In genomic region chr12:89067436-89067835, GRCh38 we compare ENCODE assay signal across 16 cellular contexts.
A peak's percentile ranks its signal among the peaks of the same experiment; 100 is the strongest.
DNase-seq lines count a peak whose midpoint lies in the region; ATAC-seq, FAIRE-seq and TF ChIP-seq lines count a peak whose summit lies in the region.
"Had no signal": no experiment of that assay in that cellular context is flagged by ENCODE, and none has a peak within 500 bp of the region (broad histone marks: within the 10 kb centered on the region; RNA-seq: fewer than 3 reads in every experiment).

No MANE protein-coding gene starts in this region.

- H3K4me1 ChIP-seq in HCT116 (ENCODE audit: control insufficient read depth in 1 of 2, insufficient read depth in 2 of 2, low read length in 2 of 2) (peaks cover 0 to 29% of the 10 kb centered on the region in 2 experiments; a peak in 2 of 4 replicates), endodermal cell (ENCODE audit: control insufficient read depth, insufficient read depth, low read length) (no peaks in the 10 kb centered on the region)
- H3K4me1 ChIP-seq: Caco-2, vagina had no signal

- no peak overlapping the region for H3K27ac Mint-ChIP-seq in endodermal cell
- H3K27ac Mint-ChIP-seq: immature natural killer cell, naive B cell had no signal

- H4K20me1 ChIP-seq in HCT116 (ENCODE audit: insufficient read depth), result no peaks in the 10 kb centered on the region

- no peak for FAIRE-seq in GM12892 (lab: Jason Lieb, UNC)

- no peaks in the 10 kb centered on the region for H3K36me3 ChIP-seq in HCT116 (ENCODE audit: control insufficient read depth in 1 of 2, insufficient read depth in 2 of 2, low read length in 2 of 2)
- H3K36me3 ChIP-seq in kidney epithelial cell (ENCODE audit: control insufficient read depth, insufficient read depth, low read length), result no peaks in the 10 kb centered on the region
- no peaks in the 10 kb centered on the region for H3K36me3 ChIP-seq in endodermal cell (ENCODE audit: control insufficient read depth, insufficient read depth, low read length)
- H3K36me3 ChIP-seq: vagina had no signal

- TF ChIP-seq POLR2A in HCT116 (IDR thresholded peaks at IDR 0.05; ENCODE audit: borderline replicate concordance, extremely low read depth, insufficient read depth, insufficient read length), result no peak
- no peak for TF ChIP-seq POLR2A in GM12892 (IDR thresholded peaks at IDR 0.05; ENCODE audit: low read depth, low read length)

- no peak overlapping the region for H3K27ac ChIP-seq in HCT116 (ENCODE audit: low read depth, low read length)
- no peak overlapping the region for H3K27ac ChIP-seq in endodermal cell (ENCODE audit: low read depth, low read length)
- H3K27ac ChIP-seq: vagina had no signal

- peak overlapping the region; percentile 36; the same call in 1 of the 2 replicates for H3K4me2 ChIP-seq in HCT116 (ENCODE audit: low read length)

- H2AFZ ChIP-seq in HCT116 (ENCODE audit: low read depth, low read length, poor library complexity, severe bottlenecking), result peak overlapping the region; percentile 58

- no peaks in the 10 kb centered on the region for H3K9me3 ChIP-seq in HCT116 (ENCODE audit: control insufficient read depth in 1 of 2, insufficient read depth in 1 of 2, low read depth in 1 of 2, low read length in 2 of 2)
- H3K9me3 ChIP-seq in endodermal cell (ENCODE audit: control insufficient read depth, low read length), result no peaks in the 10 kb centered on the region
- H3K9me3 ChIP-seq: Caco-2, vagina had no signal

- intact Hi-C loops in HCT116 (cut with micrococcal nuclease), result loop anchor here (10.0 kb wide), 1 partner anchor 157 kb away; no protein-coding TSS in a partner anchor

- no peak overlapping the region for H3K9ac ChIP-seq in HCT116 (ENCODE audit: low read length)
- no peak overlapping the region for H3K9ac ChIP-seq in endodermal cell (ENCODE audit: extremely low read depth, low read length, poor library complexity, severe bottlenecking)

- H3K4me1 Mint-ChIP-seq in endodermal cell, result peaks cover 7% of the 10 kb centered on the region
- H3K4me1 Mint-ChIP-seq: immature natural killer cell, naive B cell had no signal

- H3K9me3 Mint-ChIP-seq in endodermal cell, result no peaks in the 10 kb centered on the region
- H3K9me3 Mint-ChIP-seq: activated naive CD4-positive, alpha-beta T cell treated with anti-CD3 and anti-CD28 coated beads for 36 hours; immature natural killer cell had no signal

- TF ChIP-seq RAD21 in HCT116 (IDR thresholded peaks at IDR 0.05; ENCODE audit: low read depth), result no peak

- H3K27me3 ChIP-seq in HCT116 (ENCODE audit: insufficient read depth, low read length), result no peaks in the 10 kb centered on the region
- H3K27me3 ChIP-seq in kidney epithelial cell (ENCODE audit: control insufficient read depth, insufficient read depth, low read length), result no peaks in the 10 kb centered on the region
- no peaks in the 10 kb centered on the region for H3K27me3 ChIP-seq in endodermal cell (ENCODE audit: control insufficient read depth, insufficient read depth, low read length, poor library complexity, severe bottlenecking)
- H3K27me3 ChIP-seq: vagina had no signal

- ATAC-seq in HCT116 (0 out of 2 replicates have a peak, but pooled peaks have one; percentile 27), GM21447 (IDR thresholded peaks at IDR 0.05; ENCODE audit: unreplicated experiment) (no peak)

- RAD21 ChIA-PET in HCT116 (lab: Charles Lee; ENCODE audit: low non-redundant PET in 1 of 2, low total read pairs in 2 of 2, uncharacterized antibody in 2 of 2, unreplicated experiment in 2 of 2), result interaction anchor here in 1 of 2 experiments (0.7 kb wide), 1 partner anchor 1896 kb away, joined by 3 read pairs; no protein-coding TSS in a partner anchor

- no peaks in the 10 kb centered on the region for H3K79me2 ChIP-seq in HCT116 (ENCODE audit: insufficient read depth, low read length)

- POLR2A ChIA-PET in HCT116 (lab: Charles Lee), result no interaction called here

- DNase-seq in AG09309 (ENCODE audit: low read depth), result peak; percentile 91
- DNase-seq in HCT116 (ENCODE audit: low read depth, low spot score), result peak; percentile 15
- peak; percentile 37 for DNase-seq in amniotic stem cell (lab: John Stamatoyannopoulos, UW)
- DNase-seq in kidney epithelial cell (ENCODE audit: low read depth), result peak; percentile 76
- no peak for DNase-seq in endodermal cell
- DNase-seq in nucleus accumbens (lab: John Stamatoyannopoulos, UW), result no peak
- DNase-seq in GM12892 (ENCODE audit: insufficient read length), result no peak
- DNase-seq: activated CD4-positive, alpha-beta T cell treated with anti-CD3 and anti-CD28 coated beads for 1 hour; activated naive CD4-positive, alpha-beta T cell treated with anti-CD3 and anti-CD28 coated beads for 36 hours; Caco-2; effector CD8-positive, alpha-beta T cell; immature natural killer cell; MM.1S; naive B cell had no signal

- CTCF ChIA-PET in HCT116 (lab: Charles Lee), result no interaction called here

- BruUV-seq in HCT116 (replicated peaks; lab: Mats Ljungman, UMichigan), result no TSS peak

- TF ChIP-seq CTCF in AG09309 (IDR thresholded peaks at IDR 0.05; ENCODE audit: control insufficient read depth, insufficient read depth, low read depth, low read length, missing control alignments), result no peak
- no peak for TF ChIP-seq CTCF in HCT116 (IDR thresholded peaks at IDR 0.05 in 2 of 3, conservative IDR thresholded peaks at IDR 0.05 in 1 of 3; ENCODE audit: borderline replicate concordance in 1 of 3, insufficient read depth in 1 of 3, low read depth in 2 of 3, low read length in 2 of 3)
- TF ChIP-seq CTCF in kidney epithelial cell (IDR thresholded peaks at IDR 0.05; ENCODE audit: insufficient read depth, low read length, poor library complexity, severe bottlenecking), result no peak
- TF ChIP-seq CTCF in endodermal cell (conservative IDR thresholded peaks at IDR 0.05), result no peak

- H3K9me2 ChIP-seq in HCT116 (ENCODE audit: insufficient read depth), result 0 out of 2 replicates have a peak, but pooled peaks cover 3% of the 10 kb centered on the region

- no peaks in the 10 kb centered on the region for H3K36me3 Mint-ChIP-seq in endodermal cell (ENCODE audit: low read depth)
- H3K36me3 Mint-ChIP-seq: naive B cell had no signal

- H3K4me3 ChIP-seq in AG09309 (ENCODE audit: control insufficient read depth, low read depth, low read length) (no peak overlapping the region), HCT116 (replicated peaks in 1 of 2; ENCODE audit: low read depth in 1 of 2, low read length in 2 of 2) (no peak overlapping the region), kidney epithelial cell (ENCODE audit: low read depth, low read length) (no peak overlapping the region), endodermal cell (ENCODE audit: low read length) (no peak overlapping the region)
- H3K4me3 ChIP-seq: vagina had no signal

- H3K27me3 Mint-ChIP-seq in endodermal cell (ENCODE audit: insufficient read depth), result no peaks in the 10 kb centered on the region

- 89 to 100% methylated on average over 1 of the region's 1 CpG for WGBS in endodermal cell (ENCODE audit: insufficient coverage in 1 of 2, insufficient read length in 1 of 2), 2 experiments

- no peak overlapping the region for H3K4me3 Mint-ChIP-seq in endodermal cell
- H3K4me3 Mint-ChIP-seq: activated naive CD4-positive, alpha-beta T cell treated with anti-CD3 and anti-CD28 coated beads for 36 hours; immature natural killer cell; naive B cell had no signal

TF ChIP-seq in HCT116, 20 proteins besides CTCF, POLR2A, EP300 and RAD21:
- TF ChIP-seq SRF (IDR thresholded peaks at IDR 0.05; ENCODE audit: low read depth), result no peak
- TF ChIP-seq JUND (IDR thresholded peaks at IDR 0.05), result peak; percentile 46; the same call in 1 of the 2 replicates
- peak; percentile 78 for TF ChIP-seq CEBPB (IDR thresholded peaks at IDR 0.05; ENCODE audit: low read depth)
- TF ChIP-seq, protein P1, sequence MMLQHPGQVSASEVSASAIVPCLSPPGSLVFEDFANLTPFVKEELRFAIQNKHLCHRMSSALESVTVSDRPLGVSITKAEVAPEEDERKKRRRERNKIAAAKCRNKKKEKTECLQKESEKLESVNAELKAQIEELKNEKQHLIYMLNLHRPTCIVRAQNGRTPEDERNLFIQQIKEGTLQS (IDR thresholded peaks at IDR 0.05), result no peak
- TF ChIP-seq YY1 (IDR thresholded peaks at IDR 0.05; ENCODE audit: extremely low read depth, insufficient replicate concordance, low read depth, low read length), result no peak
- TF ChIP-seq EGR1 (IDR thresholded peaks at IDR 0.05; ENCODE audit: low read depth), result peak; percentile 51
- TF ChIP-seq SIN3A (IDR thresholded peaks at IDR 0.05; ENCODE audit: low read depth), result no peak
- TF ChIP-seq SP1 (IDR thresholded peaks at IDR 0.05; ENCODE audit: low read depth), result peak; percentile 45
- TF ChIP-seq ZBTB33 (IDR thresholded peaks at IDR 0.05; ENCODE audit: extremely low read depth, insufficient replicate concordance, low read length), result no peak
- peak; percentile 10; the same call in 1 of the 2 replicates for TF ChIP-seq MAX (IDR thresholded peaks at IDR 0.05)
- TF ChIP-seq CBX3 (IDR thresholded peaks at IDR 0.05; ENCODE audit: low read depth), result no peak
- peak; percentile 54; the same call in 1 of the 2 replicates for TF ChIP-seq FOSL1 (IDR thresholded peaks at IDR 0.05; ENCODE audit: low read depth)
- no peak for TF ChIP-seq ZFX (IDR thresholded peaks at IDR 0.05)
TF ChIP-seq in HCT116: peak in this region for 6.

Comparison
In these comparisons a context has a peak if more than half of its experiments do, and no peak if none do; other contexts are left out.
1. DNase-seq: peak in AG09309 (single experiment), HCT116 (single experiment), amniotic stem cell (single experiment) and kidney epithelial cell (single experiment); none in endodermal cell (single experiment), nucleus accumbens (0 of 56) and GM12892 (single experiment).